Comparison of ENCODE assay signal across 8 cellular contexts in genomic region chr10:19638173-19638872, GRCh38.
A peak's percentile ranks its signal among the peaks of the same experiment; 100 is the strongest.
DNase-seq lines count a peak whose midpoint lies in the region; ATAC-seq, FAIRE-seq and TF ChIP-seq lines count a peak whose summit lies in the region.

No MANE protein-coding gene starts in this region.

- H3K9me3 ChIP-seq in A549 (no peaks in the 10 kb centered on the region), Loucy (ENCODE audit: insufficient read depth, low read depth, low read length) (no peaks in the 10 kb centered on the region), mucosa of descending colon (no peaks in the 10 kb centered on the region)

- H3K79me2 ChIP-seq in Loucy (ENCODE audit: insufficient read depth, low read length): no peaks in the 10 kb centered on the region

- H3K9ac ChIP-seq in Loucy (ENCODE audit: low read depth, low read length, poor library complexity, severe bottlenecking): no peak overlapping the region

- H2AFZ ChIP-seq in Loucy (ENCODE audit: low read length): peak overlapping the region; percentile 71; the same call in 1 of the 2 replicates

- ATAC-seq in A549: peak; percentile 43 to 59; a peak in 4 of 6 replicates
- peak; percentile 79 for ATAC-seq in mucosa of descending colon
- ATAC-seq in HG03280 (IDR thresholded peaks at IDR 0.05; ENCODE audit: unreplicated experiment): no peak
- ATAC-seq in GM19035 (IDR thresholded peaks at IDR 0.05; ENCODE audit: unreplicated experiment): no peak

- peak overlapping the region; percentile 29; the same call in 2 of the 3 replicates for H3K4me3 ChIP-seq in A549
- H3K4me3 ChIP-seq in Loucy (ENCODE audit: low read length, poor library complexity, severe bottlenecking): peak overlapping the region; percentile 49
- peak overlapping the region; percentile 8 to 24 for H3K4me3 ChIP-seq in cardiac fibroblast (replicated peaks in 1 of 2; ENCODE audit: low read depth in 2 of 2, low read length in 2 of 2)
- no peak overlapping the region for H3K4me3 ChIP-seq in mucosa of descending colon

- TF ChIP-seq CTCF in A549 (IDR thresholded peaks at IDR 0.05) (no peak), Loucy (conservative IDR thresholded peaks at IDR 0.05; ENCODE audit: low read length) (no peak), cardiac fibroblast (IDR thresholded peaks at IDR 0.05; ENCODE audit: low read depth, low read length) (no peak), mucosa of descending colon (IDR thresholded peaks at IDR 0.05) (no peak)

- TF ChIP-seq POLR2A in A549 (IDR thresholded peaks at IDR 0.05; ENCODE audit: low read length): no peak

- FAIRE-seq in A549 (lab: Jason Lieb, UNC): no peak

- no peaks in the 10 kb centered on the region for H3K27me3 ChIP-seq in Loucy (ENCODE audit: insufficient read depth, low read length, poor library complexity, severe bottlenecking)

- POLR2A ChIA-PET in A549 (lab: Yijun Ruan, JAX): no interaction called here

- H3F3A ChIP-seq in Loucy (ENCODE audit: low read depth): no peaks in the 10 kb centered on the region

- no peaks in the 10 kb centered on the region for H4K20me1 ChIP-seq in Loucy (ENCODE audit: insufficient read depth, low read length, poor library complexity, severe bottlenecking)

- CTCF ChIA-PET in A549 (lab: Yijun Ruan, JAX): no interaction called here

- H3K27ac ChIP-seq in A549: 0 out of 6 replicates have a peak overlapping the region, but pooled peaks of 1 of the 2 experiments have one; percentile 20

- no peaks in the 10 kb centered on the region for H3K36me3 ChIP-seq in Loucy (ENCODE audit: insufficient read depth, low read length)
- H3K36me3 ChIP-seq in mucosa of descending colon (ENCODE audit: low read depth): no peaks in the 10 kb centered on the region

- H3K4me2 ChIP-seq in A549: peak overlapping the region; percentile 63
- peak overlapping the region; percentile 39 for H3K4me2 ChIP-seq in Loucy (ENCODE audit: low read depth, low read length, poor library complexity, severe bottlenecking)

- no peaks in the 10 kb centered on the region for H3K9me2 ChIP-seq in Loucy (replicated peaks; ENCODE audit: low read depth, low read length)

- H3K4me1 ChIP-seq in A549 (no peaks in the 10 kb centered on the region), Loucy (ENCODE audit: insufficient read depth, low read length, poor library complexity, severe bottlenecking) (peaks cover 4% of the 10 kb centered on the region), mucosa of descending colon (ENCODE audit: low read depth) (no peaks in the 10 kb centered on the region)

- no peak for TF ChIP-seq RAD21 in A549 (conservative IDR thresholded peaks at IDR 0.05 in 1 of 2, IDR thresholded peaks at IDR 0.05 in 1 of 2)

- DNase-seq in A549 (ENCODE audit: low read depth in 1 of 2, low spot score in 1 of 2) (peak; percentile 3 to 37), cardiac fibroblast (ENCODE audit: low read depth in 2 of 2) (peak; percentile 93 to 95), mucosa of descending colon (peak in 1 of 3 donors; percentile 40), amygdala (lab: John Stamatoyannopoulos, UW) (no peak), NCI-H2171 treated with DMSO at 0.1 percent for 48 hours (lab: John Stamatoyannopoulos, UW) (no peak)

- TF ChIP-seq EP300 in A549 (IDR thresholded peaks at IDR 0.05): no peak

- intact Hi-C loops in mucosa of descending colon (cut with DNase I, micrococcal nuclease): no loop called here

TF ChIP-seq in A549, 52 proteins besides CTCF, POLR2A, EP300 and RAD21:
- TF ChIP-seq, protein P1, sequence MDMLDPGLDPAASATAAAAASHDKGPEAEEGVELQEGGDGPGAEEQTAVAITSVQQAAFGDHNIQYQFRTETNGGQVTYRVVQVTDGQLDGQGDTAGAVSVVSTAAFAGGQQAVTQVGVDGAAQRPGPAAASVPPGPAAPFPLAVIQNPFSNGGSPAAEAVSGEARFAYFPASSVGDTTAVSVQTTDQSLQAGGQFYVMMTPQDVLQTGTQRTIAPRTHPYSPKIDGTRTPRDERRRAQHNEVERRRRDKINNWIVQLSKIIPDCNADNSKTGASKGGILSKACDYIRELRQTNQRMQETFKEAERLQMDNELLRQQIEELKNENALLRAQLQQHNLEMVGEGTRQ (IDR thresholded peaks at IDR 0.05): no peak
- no peak for TF ChIP-seq BHLHE40 (IDR thresholded peaks at IDR 0.05; ENCODE audit: low read depth, low read length)
- no peak for TF ChIP-seq HEYL (CRISPR knock-in tag; IDR thresholded peaks at IDR 0.05)
- no peak for TF ChIP-seq CHD4 (IDR thresholded peaks at IDR 0.05; ENCODE audit: borderline replicate concordance)
- no peak for TF ChIP-seq KDM1A (IDR thresholded peaks at IDR 0.05; ENCODE audit: low read depth)
- no peak for TF ChIP-seq EHMT2 (IDR thresholded peaks at IDR 0.05; ENCODE audit: low read depth)
- TF ChIP-seq NR3C1 (IDR thresholded peaks at IDR 0.05): no peak
- no peak for TF ChIP-seq HES2 (IDR thresholded peaks at IDR 0.05)
- no peak for TF ChIP-seq ATOH8 (CRISPR knock-in tag; IDR thresholded peaks at IDR 0.05; ENCODE audit: low read depth)
- no peak for TF ChIP-seq PBX3 (IDR thresholded peaks at IDR 0.05)
- TF ChIP-seq, protein P2, sequence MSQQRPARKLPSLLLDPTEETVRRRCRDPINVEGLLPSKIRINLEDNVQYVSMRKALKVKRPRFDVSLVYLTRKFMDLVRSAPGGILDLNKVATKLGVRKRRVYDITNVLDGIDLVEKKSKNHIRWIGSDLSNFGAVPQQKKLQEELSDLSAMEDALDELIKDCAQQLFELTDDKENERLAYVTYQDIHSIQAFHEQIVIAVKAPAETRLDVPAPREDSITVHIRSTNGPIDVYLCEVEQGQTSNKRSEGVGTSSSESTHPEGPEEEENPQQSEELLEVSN (IDR thresholded peaks at IDR 0.05; ENCODE audit: borderline replicate concordance, low read depth): no peak

Comparison
In these comparisons a context has a peak if more than half of its experiments do, and no peak if none do; other contexts are left out.
1. ATAC-seq: peak in A549 (2 of 2) and mucosa of descending colon (single experiment); none in HG03280 (single experiment) and GM19035 (single experiment).
2. DNase-seq: peak in A549 (2 of 2) and cardiac fibroblast (2 of 2); none in amygdala (0 of 56) and NCI-H2171 treated with DMSO at 0.1 percent for 48 hours (single experiment).